24 cellular contexts compared by ENCODE assay signal in genomic region chr5:114050087-114050486, GRCh38.
DNase-seq lines count a peak whose midpoint lies in the region; ATAC-seq, FAIRE-seq and TF ChIP-seq lines count a peak whose summit lies in the region.
"Had no signal": no experiment of that assay in that cellular context is flagged by ENCODE, and none has a peak within 500 bp of the region (broad histone marks: within the 10 kb centered on the region; RNA-seq: fewer than 3 reads in every experiment).

No MANE protein-coding gene starts in this region.

- H3K14ac ChIP-seq in H9 (ENCODE audit: insufficient read depth, low read length), result no peak overlapping the region

- H3K4me2 ChIP-seq in HepG2 (ENCODE audit: low read depth, low read length) (no peak overlapping the region), H9 (ENCODE audit: insufficient read depth, insufficient read length, low read length) (no peak overlapping the region)
- H3K4me2 ChIP-seq: A549 had no signal

- FAIRE-seq in HepG2 (lab: Jason Lieb, UNC), result no peak
- FAIRE-seq: A549, GM12891, GM18507, GM19239, H54 had no signal

- in situ Hi-C loops in HepG2 (cut with HindIII; ENCODE audit: extremely low pct_ligation_motif_present, low pct_unique_long_range_greater_than_20kb), result no loop called here

- H4K91ac ChIP-seq in H9 (ENCODE audit: insufficient read length, low read depth, low read length), result no peak overlapping the region

- intact Hi-C loops in HepG2 (cut with micrococcal nuclease; ENCODE audit: unreplicated experiment) (no loop called here), right lobe of liver (cut with DNase I) (no loop called here)

- CTCF ChIA-PET in HepG2 (lab: Yijun Ruan, JAX; ENCODE audit: low intra/inter-chr PET ratio, low total read pairs), result no interaction called here

- H3K9me3 Mint-ChIP-seq in H9, result no peaks in the 10 kb centered on the region
- no peaks in the 10 kb centered on the region for H3K9me3 Mint-ChIP-seq in endodermal cell

- no peak overlapping the region for H2BK120ac ChIP-seq in H9 (ENCODE audit: low read depth, low read length, poor library complexity, severe bottlenecking)

- no peak for DNase-seq in HepG2 (ENCODE audit: low spot score)
- DNase-seq in right lobe of liver, result no peak
- DNase-seq in H9, result no peak
- no peak for DNase-seq in endodermal cell
- no peak for DNase-seq in HK-2 (ENCODE audit: unreplicated experiment)
- DNase-seq: 8988T; ACHN; AML-193; BE2C; C1 segment of cervical spinal cord; Calu3; CD4-positive, alpha-beta memory T cell; COR-L47; DMS53; DMS79 treated with DMSO at 0.1 percent for 48 hours; GF-D8; GOT3 had no signal

- H2AFZ ChIP-seq in HepG2 (ENCODE audit: low read length) (no peak overlapping the region), H9 (ENCODE audit: low read length) (no peak overlapping the region)

- peaks cover under 1% of the 10 kb centered on the region; the same call in 1 of the 2 replicates for H3K4me1 ChIP-seq in HepG2 (ENCODE audit: insufficient read depth, low read length)
- no peaks in the 10 kb centered on the region for H3K4me1 ChIP-seq in right lobe of liver
- peaks cover 6% of the 10 kb centered on the region; the same call in 1 of the 2 replicates for H3K4me1 ChIP-seq in H9 (ENCODE audit: insufficient read depth, low read length)
- peaks cover 9% of the 10 kb centered on the region for H3K4me1 ChIP-seq in endodermal cell (ENCODE audit: control insufficient read depth, insufficient read depth, low read length)
- H3K4me1 ChIP-seq: A549, BE2C had no signal

- H2BK5ac ChIP-seq in H9 (ENCODE audit: insufficient read length, low read length), result no peak overlapping the region

- POLR2A ChIA-PET in HepG2 (lab: Yijun Ruan, JAX), result no interaction called here

- no peaks in the 10 kb centered on the region for H3K23me2 ChIP-seq in H9 (ENCODE audit: insufficient read length, low read depth, low read length, poor library complexity, severe bottlenecking)

- no peaks in the 10 kb centered on the region for H4K20me1 ChIP-seq in HepG2 (ENCODE audit: insufficient read depth, low read length)
- no peaks in the 10 kb centered on the region for H4K20me1 ChIP-seq in H9 (ENCODE audit: control insufficient read depth, insufficient read depth, insufficient read length)

- no peak for TF ChIP-seq RAD21 in HepG2 (CRISPR knock-in tag; IDR thresholded peaks at IDR 0.05)

- H4K8ac ChIP-seq in H9 (replicated peaks; ENCODE audit: insufficient read length, low read depth, low read length), result no peak overlapping the region

- H3K18ac ChIP-seq in H9 (ENCODE audit: insufficient read length, low read depth, low read length), result no peak overlapping the region

- H3K9me3 ChIP-seq in HepG2 (ENCODE audit: low read length) (no peaks in the 10 kb centered on the region), right lobe of liver (no peaks in the 10 kb centered on the region), H9 (ENCODE audit: control insufficient read depth, low read depth, low read length) (no peaks in the 10 kb centered on the region), endodermal cell (ENCODE audit: control insufficient read depth, low read length) (no peaks in the 10 kb centered on the region)
- H3K9me3 ChIP-seq: A549, BE2C had no signal

- H3K27ac Mint-ChIP-seq in H9 (no peak overlapping the region), endodermal cell (no peak overlapping the region)
- H3K27ac Mint-ChIP-seq: CD4-positive, alpha-beta memory T cell had no signal

- H2AK5ac ChIP-seq in H9 (ENCODE audit: insufficient read length, low read length), result no peak overlapping the region

- H4K5ac ChIP-seq in H9 (ENCODE audit: insufficient read length, low read depth, low read length), result no peak overlapping the region

- no peak overlapping the region for H2BK20ac ChIP-seq in H9 (ENCODE audit: low read depth, low read length, poor library complexity, severe bottlenecking)

- no peak overlapping the region for H3K23ac ChIP-seq in H9 (ENCODE audit: insufficient read length, low read depth, low read length)

- H2BK15ac ChIP-seq in H9 (ENCODE audit: low read depth, low read length), result no peak overlapping the region

- H3K4me3 ChIP-seq in HepG2 (replicated peaks in 1 of 3; ENCODE audit: insufficient read depth in 1 of 3, low read depth in 2 of 3, low read length in 3 of 3) (no peak overlapping the region), right lobe of liver (no peak overlapping the region), endodermal cell (ENCODE audit: low read length) (no peak overlapping the region)
- H3K4me3 ChIP-seq: A549 had no signal

- H2BK12ac ChIP-seq in H9 (ENCODE audit: insufficient read length, low read depth, low read length), result no peak overlapping the region

- no peak for TF ChIP-seq EP300 in HepG2 (IDR thresholded peaks at IDR 0.05; ENCODE audit: low read depth in 2 of 2, low read length in 2 of 2)
- TF ChIP-seq EP300 in HepG2 (CRISPR knock-in tag; IDR thresholded peaks at IDR 0.05; ENCODE audit: borderline replicate concordance), result no peak

- H3K27me3 Mint-ChIP-seq in H9 (ENCODE audit: low read depth) (peaks cover 20% of the 10 kb centered on the region), endodermal cell (ENCODE audit: insufficient read depth) (peaks cover 25% of the 10 kb centered on the region)

- WGBS in HepG2 (ENCODE audit: low lambda C conversion rate), result 0% methylated on average over 2 of the region's 2 CpGs
- WGBS in right lobe of liver (ENCODE audit: insufficient coverage, low coverage, low lambda C conversion rate, missing lambda C conversion rate), result 38% methylated on average over 2 of the region's 2 CpGs
- no CpG with 5 or more reads among the region's 2 CpGs for WGBS in H9 (ENCODE audit: extremely low coverage, insufficient read length, low lambda C conversion rate)
- WGBS in endodermal cell (ENCODE audit: insufficient coverage in 1 of 2, insufficient read length in 1 of 2), 2 experiments, result 94 to 100% methylated on average over 2 of the region's 2 CpGs

- H3K79me2 ChIP-seq in HepG2 (ENCODE audit: insufficient read depth, low read length) (no peaks in the 10 kb centered on the region), H9 (ENCODE audit: insufficient read depth, low read length) (no peaks in the 10 kb centered on the region)

- BruUV-seq in HepG2 (replicated peaks; lab: Mats Ljungman, UMichigan), result no TSS peak

- H3K27me3 ChIP-seq in HepG2 (ENCODE audit: control insufficient read depth in 1 of 2, insufficient read depth in 2 of 2, low read length in 2 of 2) (peaks cover 0 to 10% of the 10 kb centered on the region in 2 experiments; a peak in 2 of 5 replicates), right lobe of liver (no peaks in the 10 kb centered on the region), H9 (ENCODE audit: insufficient read depth, low read length) (no peaks in the 10 kb centered on the region; the same call in 1 of the 2 replicates), endodermal cell (ENCODE audit: control insufficient read depth, insufficient read depth, low read length, poor library complexity, severe bottlenecking) (peaks cover 25% of the 10 kb centered on the region)

- no peak overlapping the region for H3K56ac ChIP-seq in H9 (ENCODE audit: insufficient read length, low read depth, low read length)

- no peak overlapping the region for H3T11ph ChIP-seq in H9 (ENCODE audit: low read length)

- no peak for TF ChIP-seq CTCF in HepG2 (CRISPR knock-in tag; IDR thresholded peaks at IDR 0.05)
- no peak for TF ChIP-seq CTCF in right lobe of liver (IDR thresholded peaks at IDR 0.05)
- TF ChIP-seq CTCF in H9 (conservative IDR thresholded peaks at IDR 0.05), result peak; percentile 26; the same call in 1 of the 3 replicates
- peak; percentile 34 for TF ChIP-seq CTCF in endodermal cell (conservative IDR thresholded peaks at IDR 0.05)

- no peak overlapping the region for H3K9ac ChIP-seq in HepG2 (ENCODE audit: insufficient read depth, low read depth, low read length)
- H3K9ac ChIP-seq in H9 (ENCODE audit: extremely low read depth, insufficient read length, low read length), result no peak overlapping the region
- no peak overlapping the region for H3K9ac ChIP-seq in endodermal cell (ENCODE audit: extremely low read depth, low read length, poor library complexity, severe bottlenecking)

- ATAC-seq in HepG2 (0 out of 3 replicates have a peak, but pooled peaks have one; percentile 29), right lobe of liver (no peak), HG03354 (IDR thresholded peaks at IDR 0.05; ENCODE audit: poor library complexity, severe bottlenecking, unreplicated experiment) (no peak)
- ATAC-seq: HCT116 had no signal

- TF ChIP-seq POLR2A in HepG2 (IDR thresholded peaks at IDR 0.05; ENCODE audit: insufficient read depth in 1 of 2, low read depth in 2 of 2, low read length in 2 of 2) (no peak), right lobe of liver (IDR thresholded peaks at IDR 0.05) (no peak)

- no peak overlapping the region for H3K4ac ChIP-seq in H9 (ENCODE audit: low read depth, low read length)

- H3K36me3 Mint-ChIP-seq in H9 (ENCODE audit: insufficient read depth in 1 of 3, low read depth in 3 of 3), result no peaks in the 10 kb centered on the region
- no peaks in the 10 kb centered on the region for H3K36me3 Mint-ChIP-seq in endodermal cell (ENCODE audit: low read depth)
- H3K36me3 Mint-ChIP-seq: CD4-positive, alpha-beta memory T cell had no signal

- H3K79me1 ChIP-seq in H9 (ENCODE audit: insufficient read depth, low read depth, low read length, poor library complexity, severe bottlenecking), result no peaks in the 10 kb centered on the region

- H3K36me3 ChIP-seq in HepG2 (replicated peaks in 1 of 2; ENCODE audit: control insufficient read depth in 1 of 2, insufficient read depth in 2 of 2, low read length in 2 of 2) (no peaks in the 10 kb centered on the region), right lobe of liver (no peaks in the 10 kb centered on the region), endodermal cell (ENCODE audit: control insufficient read depth, insufficient read depth, low read length) (no peaks in the 10 kb centered on the region)
- H3K36me3 ChIP-seq: BE2C had no signal

- H3K27ac ChIP-seq in HepG2 (ENCODE audit: extremely low read length, insufficient read depth, low read length), result no peak overlapping the region
- H3K27ac ChIP-seq in right lobe of liver, result no peak overlapping the region
- H3K27ac ChIP-seq in H9 (ENCODE audit: insufficient read length, low read depth, low read length), result no peak overlapping the region
- no peak overlapping the region for H3K27ac ChIP-seq in endodermal cell (ENCODE audit: low read depth, low read length)
- H3K27ac ChIP-seq: A549 had no signal

- H3K4me3 Mint-ChIP-seq in H9 (no peak overlapping the region), endodermal cell (no peak overlapping the region)
- H3K4me3 Mint-ChIP-seq: CD4-positive, alpha-beta memory T cell had no signal

- peaks cover 16 to 17% of the 10 kb centered on the region in 2 experiments for H3K4me1 Mint-ChIP-seq in H9
- H3K4me1 Mint-ChIP-seq in endodermal cell, result peaks cover 11% of the 10 kb centered on the region
- H3K4me1 Mint-ChIP-seq: CD4-positive, alpha-beta memory T cell had no signal

TF ChIP-seq in HepG2, 621 proteins besides CTCF, POLR2A, EP300 and RAD21:
- TF ChIP-seq HIVEP1 (CRISPR knock-in tag; IDR thresholded peaks at IDR 0.05), result no peak
- TF ChIP-seq ZNF501 (CRISPR knock-in tag; IDR thresholded peaks at IDR 0.05), result no peak

Comparison
In these comparisons a context has a peak if more than half of its experiments do, and no peak if none do; other contexts are left out.
1. CTCF ChIP-seq: peak in H9 (single experiment) and endodermal cell (single experiment); none in HepG2 (single experiment) and right lobe of liver (0 of 4).